ENCODE assay signal across 10 cellular contexts in the genomic region with DNA sequence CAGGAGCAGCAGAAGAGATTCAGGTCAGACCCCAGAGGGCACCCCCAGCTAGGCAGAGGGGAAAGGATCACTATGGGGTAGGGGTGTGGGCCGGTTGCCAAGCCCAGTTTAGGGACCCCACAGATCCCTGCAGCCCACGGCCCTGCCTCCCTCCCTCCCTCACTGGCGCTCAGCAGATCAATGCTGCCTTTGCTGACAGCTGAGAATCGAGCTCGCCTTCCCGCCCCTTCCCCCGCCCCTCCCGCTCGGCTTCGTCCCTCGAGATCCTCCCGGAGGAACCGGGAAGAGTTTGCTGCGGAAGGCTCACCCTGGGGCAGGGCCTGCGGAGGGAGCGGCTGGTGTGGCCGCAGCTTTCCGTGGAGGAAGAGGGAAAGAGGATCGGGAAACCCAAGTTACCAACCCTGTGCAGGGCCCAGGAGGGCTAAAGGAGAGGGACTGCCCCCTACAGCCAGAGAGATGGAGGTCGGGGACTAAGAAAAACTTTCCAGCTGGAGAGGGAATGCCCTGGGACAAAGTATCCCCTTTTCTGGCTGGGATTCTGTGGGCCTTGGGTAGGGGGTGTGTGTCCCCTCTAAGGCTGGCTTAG. TPM values are rescaled to one million over a fixed set of nuclear protein-coding genes. Genes with fewer than 3 reads are reported as not detected.
DNase-seq lines count a peak whose midpoint lies in the region; ATAC-seq, FAIRE-seq and TF ChIP-seq lines count a peak whose summit lies in the region.
"Had no signal": no experiment of that assay in that cellular context is flagged by ENCODE, and none has a peak within 500 bp of the region (broad histone marks: within the 10 kb centered on the region; RNA-seq: fewer than 3 reads in every experiment).

No MANE protein-coding gene starts in this region.

- H2BK5ac ChIP-seq in H1 (ENCODE audit: low read depth, low read length): no peak overlapping the region

- H3K27me3 ChIP-seq in BE2C (peaks cover 4% of the 10 kb centered on the region), H1 (replicated peaks in 1 of 4; ENCODE audit: control insufficient read depth in 3 of 4, extremely low read depth in 1 of 4, insufficient read depth in 3 of 4, low read length in 3 of 4) (peaks cover 0 to 35% (median 27%) of the 10 kb centered on the region in 4 experiments; a peak in 6 of 7 replicates)
- peaks cover 0 to 8% of the 10 kb centered on the region in 2 donors for H3K27me3 ChIP-seq in naive thymus-derived CD4-positive, alpha-beta T cell (ENCODE audit: control insufficient read depth in 2 of 2, insufficient read depth in 2 of 2, low read length in 2 of 2)

- no peak overlapping the region for H2AFZ ChIP-seq in H1 (ENCODE audit: low read length)

- H3K27me3 Mint-ChIP-seq in IgD-negative memory B cell: peaks cover 24% of the 10 kb centered on the region
- peaks cover 14 to 37% (median 30%) of the 10 kb centered on the region in 5 donors for H3K27me3 Mint-ChIP-seq in naive thymus-derived CD4-positive, alpha-beta T cell

- no peak for ATAC-seq in naive thymus-derived CD4-positive, alpha-beta T cell
- no peak for ATAC-seq in HG03342 (IDR thresholded peaks at IDR 0.05; ENCODE audit: unreplicated experiment)

- no peak for DNase-seq in BE2C
- peak in 1 of 2 experiments; percentile 76 for DNase-seq in H1 (ENCODE audit: low read depth in 1 of 2, low spot score in 2 of 2)
- DNase-seq in naive thymus-derived CD4-positive, alpha-beta T cell: no peak
- DNase-seq in SW 1271 (lab: John Stamatoyannopoulos, UW): no peak
- no peak for DNase-seq in pons (ENCODE audit: low spot score)
- no peak for DNase-seq in activated naive CD4-positive, alpha-beta T cell treated with anti-CD3 and anti-CD28 coated beads, Interleukin-2, amount 50 U/mL, for 16 hours
- DNase-seq: NK-92 treated with Interleukin-12 subunit alpha and Interleukin-12 subunit beta, amount 100 ng/mL, for 24 hours had no signal

- H3K23ac ChIP-seq in H1 (ENCODE audit: insufficient read length): no peak overlapping the region

- H3K4me2 ChIP-seq in H1 (ENCODE audit: insufficient read depth in 1 of 2, low read depth in 2 of 2, low read length in 2 of 2): peak overlapping the region; percentile 87 to 97

- H3K56ac ChIP-seq in H1 (replicated peaks; ENCODE audit: insufficient read length, low read depth, low read length): no peak overlapping the region

- peak overlapping the region; percentile 81; the same call in 1 of the 2 replicates for H2BK12ac ChIP-seq in H1 (ENCODE audit: low read depth, low read length)

- no peak for TF ChIP-seq POLR2A in H1 (IDR thresholded peaks at IDR 0.05; ENCODE audit: control extremely low read depth in 1 of 2, low read depth in 2 of 2, low read length in 2 of 2)

- H2AK5ac ChIP-seq in H1 (ENCODE audit: low read depth, low read length): no peak overlapping the region

- H3K27ac ChIP-seq in H1 (ENCODE audit: low read depth, low read length): no peak overlapping the region
- H3K27ac ChIP-seq in naive thymus-derived CD4-positive, alpha-beta T cell (ENCODE audit: low read depth, low read length): no peak overlapping the region

- H3K4ac ChIP-seq in H1 (replicated peaks; ENCODE audit: insufficient read length, low read depth, low read length): no peak overlapping the region

- TF ChIP-seq CTCF in BE2C (IDR thresholded peaks at IDR 0.05; ENCODE audit: low read depth, low read length) (0 out of 2 replicates have a peak, but pooled peaks have one; percentile 9), H1 (IDR thresholded peaks at IDR 0.05; ENCODE audit: control extremely low read depth in 1 of 3, insufficient read depth in 1 of 3, low read depth in 1 of 3, low read length in 3 of 3) (peak in 2 of 3 experiments; percentile 37 to 53; a peak in 2 of 4 replicates)

- no peaks in the 10 kb centered on the region for H3K79me1 ChIP-seq in H1 (ENCODE audit: low read depth, low read length)

- H3K36me3 Mint-ChIP-seq in IgD-negative memory B cell: peaks cover 2% of the 10 kb centered on the region
- H3K36me3 Mint-ChIP-seq in naive thymus-derived CD4-positive, alpha-beta T cell: peaks cover 0 to 11% (median 4%) of the 10 kb centered on the region in 5 donors

- CTCF ChIA-PET in H1 (lab: Charles Lee; ENCODE audit: partially characterized antibody): interaction anchor here (0.6 to 14.3 kb wide), 22 partner anchors 9 to 239 kb away, joined by 3 to 325 read pairs (median 3); partner anchors contain the start of gene SLFNL1
- CTCF ChIA-PET in naive thymus-derived CD4-positive, alpha-beta T cell (lab: Charles Lee): interaction anchor here (0.6 kb wide), 1 partner anchor 10 kb away, joined by 5 read pairs; no protein-coding TSS in a partner anchor

- H3K4me3 Mint-ChIP-seq in IgD-negative memory B cell: peak overlapping the region; percentile 66 to 90 (median 78)
- peak overlapping the region in 8 of 10 donors; percentile 36 to 89 (median 80) for H3K4me3 Mint-ChIP-seq in naive thymus-derived CD4-positive, alpha-beta T cell

- peak; percentile 21 to 45; a peak in 3 of 4 replicates for TF ChIP-seq RAD21 in H1 (IDR thresholded peaks at IDR 0.05 in 1 of 2, conservative IDR thresholded peaks at IDR 0.05 in 1 of 2; ENCODE audit: low read depth in 2 of 2, low read length in 2 of 2)

- POLR2A ChIA-PET in H1 (lab: Charles Lee; ENCODE audit: partially characterized antibody): interaction anchor here (0.7 to 3.9 kb wide), 9 partner anchors 9 to 173 kb away, joined by 3 to 22 read pairs (median 3); partner anchors contain the start of gene NFYC
- POLR2A ChIA-PET in naive thymus-derived CD4-positive, alpha-beta T cell (lab: Charles Lee): interaction anchor here (0.7 kb wide), 1 partner anchor 8 kb away, joined by 3 read pairs; no protein-coding TSS in a partner anchor

- H3K14ac ChIP-seq in H1 (ENCODE audit: insufficient read length): no peak overlapping the region

- peak overlapping the region; percentile 22; the same call in 1 of the 2 replicates for H4K8ac ChIP-seq in H1 (ENCODE audit: extremely low read depth, insufficient read depth, low read length)

- H3K79me2 ChIP-seq in H1 (ENCODE audit: control insufficient read depth in 1 of 2, insufficient read depth in 2 of 2, low read length in 2 of 2): no peaks in the 10 kb centered on the region

- H3K9me3 ChIP-seq in BE2C (no peaks in the 10 kb centered on the region), H1 (ENCODE audit: insufficient read depth in 2 of 2, low read depth in 1 of 2, low read length in 1 of 2) (no peaks in the 10 kb centered on the region)
- H3K9me3 ChIP-seq in naive thymus-derived CD4-positive, alpha-beta T cell (ENCODE audit: control insufficient read depth in 2 of 3, low read length in 3 of 3): no peaks in the 10 kb centered on the region

- H4K20me1 ChIP-seq in H1 (replicated peaks in 1 of 2; ENCODE audit: control insufficient read depth in 1 of 2, insufficient read depth in 2 of 2, low read length in 2 of 2): peaks cover 2 to 7% of the 10 kb centered on the region in 2 experiments

- peak overlapping the region; percentile 87; the same call in 1 of the 2 replicates for H3K18ac ChIP-seq in H1 (ENCODE audit: extremely low read depth, low read length)

- H3K9ac ChIP-seq in H1 (replicated peaks in 1 of 4; ENCODE audit: extremely low read depth in 1 of 4, low read depth in 3 of 4, low read length in 3 of 4): no peak overlapping the region

- H3K4me1 ChIP-seq in BE2C (no peaks in the 10 kb centered on the region), H1 (replicated peaks in 1 of 4; ENCODE audit: control insufficient read depth in 3 of 4, insufficient read depth in 4 of 4, low read length in 3 of 4) (peaks cover 0 to 23% (median 17%) of the 10 kb centered on the region in 4 experiments; a peak in 6 of 7 replicates)
- peaks cover 0 to 5% of the 10 kb centered on the region in 2 donors for H3K4me1 ChIP-seq in naive thymus-derived CD4-positive, alpha-beta T cell (ENCODE audit: control insufficient read depth in 2 of 2, insufficient read depth in 2 of 2, low read length in 2 of 2)

- intact Hi-C loops in naive thymus-derived CD4-positive, alpha-beta T cell (cut with micrococcal nuclease): no loop called here

- H4K5ac ChIP-seq in H1 (ENCODE audit: insufficient read length, low read depth, low read length): no peak overlapping the region

- no peak overlapping the region for H3K4me3 ChIP-seq in BE2C (ENCODE audit: low read depth, low read length)
- H3K4me3 ChIP-seq in H1 (ENCODE audit: extremely low read depth in 1 of 4, insufficient read depth in 2 of 4, low read depth in 3 of 4, low read length in 4 of 4): peak overlapping the region; percentile 36 to 81 (median 49); a peak in 6 of 8 replicates
- H3K4me3 ChIP-seq in naive thymus-derived CD4-positive, alpha-beta T cell (ENCODE audit: low read length): no peak overlapping the region

- H2BK120ac ChIP-seq in H1 (replicated peaks; ENCODE audit: low read depth, low read length): no peak overlapping the region

- H3K27ac Mint-ChIP-seq in IgD-negative memory B cell: no peak overlapping the region
- no peak overlapping the region for H3K27ac Mint-ChIP-seq in naive thymus-derived CD4-positive, alpha-beta T cell

- 5% methylated on average over 13 of the region's 20 CpGs; no CpG with 5 or more reads in 1 of the 2 experiments for WGBS in H1 (ENCODE audit: extremely low coverage in 1 of 2, insufficient coverage in 1 of 2, insufficient read length in 1 of 2, insufficient replicate concordance in 2 of 2, low coverage in 1 of 2, low lambda C conversion rate in 2 of 2, missing lambda C conversion rate in 1 of 2), 2 experiments

- no peak for FAIRE-seq in H1 (lab: Jason Lieb, UNC)

- H3K4me1 Mint-ChIP-seq in IgD-negative memory B cell: peaks cover 0 to 10% (median 6%) of the 10 kb centered on the region in 3 donors
- peaks cover 0 to 19% (median 6%) of the 10 kb centered on the region in 7 donors for H3K4me1 Mint-ChIP-seq in naive thymus-derived CD4-positive, alpha-beta T cell

- H2BK20ac ChIP-seq in H1 (ENCODE audit: low read length): 0 out of 2 replicates have a peak overlapping the region, but pooled peaks have one; percentile 32

- H3K9me3 Mint-ChIP-seq in IgD-negative memory B cell: peaks cover 0 to under 1% (median 0%) of the 10 kb centered on the region in 3 donors
- H3K9me3 Mint-ChIP-seq in naive thymus-derived CD4-positive, alpha-beta T cell: peaks cover 0 to 2% (median 0%) of the 10 kb centered on the region in 11 donors

- no peak for TF ChIP-seq EP300 in H1 (IDR thresholded peaks at IDR 0.05; ENCODE audit: borderline replicate concordance in 1 of 2, low read depth in 2 of 2, low read length in 2 of 2)

- H2BK15ac ChIP-seq in H1 (ENCODE audit: low read length): peak overlapping the region; percentile 100

- no peaks in the 10 kb centered on the region for H3K36me3 ChIP-seq in BE2C
- no peaks in the 10 kb centered on the region for H3K36me3 ChIP-seq in H1 (ENCODE audit: control insufficient read depth in 2 of 4, insufficient read depth in 4 of 4, low read length in 3 of 4)
- H3K36me3 ChIP-seq in naive thymus-derived CD4-positive, alpha-beta T cell (ENCODE audit: control insufficient read depth in 2 of 3, insufficient read depth in 3 of 3, low read length in 3 of 3): no peaks in the 10 kb centered on the region

- no peak overlapping the region for H4K91ac ChIP-seq in H1 (replicated peaks; ENCODE audit: insufficient read length, low read length)

- H3K23me2 ChIP-seq in H1 (ENCODE audit: low read depth, low read length): peaks cover 21% of the 10 kb centered on the region; the same call in 1 of the 2 replicates

RNA-seq across cellular contexts. Expression of gene KCNQ4, which starts 1.1 kb away (rescaled TPM):
- 2.9 TPM for polyA plus RNA-seq in BE2C (2012; ENCODE audit: insufficient read depth, insufficient read length, low read depth)
- polyA plus RNA-seq in IgD-negative memory B cell: not detected
- total RNA-seq in H1 (2021; fragmentation: NEBNext Ultra II Directional; extraction: Animal tissue kit (Norgen Biotek cat#: 25700)): 3.5 and 3.9 TPM in 2 replicates
- polyA plus RNA-seq in H1 (2011; rRNA removed): 2.2 and 4.0 TPM in 2 replicates
- polyA plus RNA-seq in H1 (2011; cell fraction: cytosol; rRNA removed): 1.9 TPM
- polyA plus RNA-seq in H1 (2011; cell fraction: nucleus; rRNA removed): 7.6 TPM
- polyA plus RNA-seq in H1 (2012, experiment 1 of 2): 3.0 to 5.7 TPM (median 4.7 TPM) in 4 replicates
- 3.1 TPM for polyA plus RNA-seq in H1 (2012, experiment 2 of 2)
- 2.7 TPM for polyA plus RNA-seq in H1 (2013, experiment 1 of 2)
- 2.5 TPM for polyA plus RNA-seq in H1 (2013, experiment 2 of 2)
- 1.2 and 1.3 TPM in 2 replicates for polyA minus RNA-seq in H1 (2011; rRNA and poly(A)+ RNA removed)
- 2.1 TPM for polyA minus RNA-seq in H1 (2011; cell fraction: cytosol; rRNA and poly(A)+ RNA removed)
- polyA minus RNA-seq in H1 (2011; cell fraction: nucleus; rRNA and poly(A)+ RNA removed): 2.5 TPM
- under 1 TPM; 0.13 to 0.97 (median 0.24) TPM for total RNA-seq in naive thymus-derived CD4-positive, alpha-beta T cell
- under 1 TPM in 1 of 2 donors, not detected in 1; 0.10 TPM for polyA plus RNA-seq in naive thymus-derived CD4-positive, alpha-beta T cell
- total RNA-seq: dermis microvascular lymphatic vessel endothelial cell had no signal

Comparison
In these comparisons a context has a peak if more than half of its experiments do, and no peak if none do; other contexts are left out.
1. H3K4me3 ChIP-seq: peak in H1 (4 of 4); none in BE2C (single experiment) and naive thymus-derived CD4-positive, alpha-beta T cell (single experiment).